Comparison of ENCODE assay signal across 9 cellular contexts in genomic region chr17:12180644-12181261, GRCh38.
A peak's percentile ranks its signal among the peaks of the same experiment; 100 is the strongest.
DNase-seq lines count a peak whose midpoint lies in the region; ATAC-seq and TF ChIP-seq lines count a peak whose summit lies in the region.
"Had no signal": no experiment of that assay in that cellular context is flagged by ENCODE, and none has a peak within 500 bp of the region (broad histone marks: within the 10 kb centered on the region; RNA-seq: fewer than 3 reads in every experiment).

No MANE protein-coding gene starts in this region.

- 12 to 14% methylated on average over 7 of the region's 7 CpGs for WGBS in tibial nerve, 2 donors

- H3K4me3 ChIP-seq in AG10803 (ENCODE audit: low read length) (no peak overlapping the region), tibial nerve (no peak overlapping the region)

- no peak overlapping the region for H3K27ac ChIP-seq in tibial nerve

- H3K9me3 ChIP-seq in tibial nerve = no peaks in the 10 kb centered on the region

- TF ChIP-seq EP300 in tibial nerve (IDR thresholded peaks at IDR 0.05) = no peak

- in situ Hi-C loops in T47D (cut with HindIII; ENCODE audit: low pct_unique_long_range_greater_than_20kb, low sequenced_read_pairs) = no loop called here

- TF ChIP-seq POLR2A in tibial nerve (IDR thresholded peaks at IDR 0.05) = no peak

- TF ChIP-seq CTCF in AG10803 (conservative IDR thresholded peaks at IDR 0.05; ENCODE audit: low read length) (peak; percentile 85), GM12873 (IDR thresholded peaks at IDR 0.05; ENCODE audit: insufficient read depth, low read depth, low read length, missing control alignments) (peak; percentile 67), tibial nerve (IDR thresholded peaks at IDR 0.05) (peak; percentile 42 to 54 (median 49))

- no peak for ATAC-seq in GM18502 (IDR thresholded peaks at IDR 0.05; ENCODE audit: poor library complexity, unreplicated experiment)

- DNase-seq in AG10803 (ENCODE audit: low read depth) (peak; percentile 57), NCI-H82 (lab: John Stamatoyannopoulos, UW) (peak; percentile 70), T47D (ENCODE audit: low read depth in 1 of 2, low spot score in 1 of 2) (peak; percentile 3 to 64), kidney tubule cell (ENCODE audit: low spot score) (peak; percentile 50), tibial nerve (ENCODE audit: low spot score in 2 of 2) (peak in 1 of 2 donors; percentile 40)
- DNase-seq in activated CD8-positive, alpha-beta memory T cell treated with anti-CD3 and anti-CD28 coated beads for 24 hours = no peak
- DNase-seq: naive B cell had no signal

- H3K36me3 ChIP-seq in tibial nerve = no peaks in the 10 kb centered on the region

- H3K27me3 ChIP-seq in tibial nerve = no peaks in the 10 kb centered on the region

- H3K4me1 ChIP-seq in tibial nerve = no peaks in the 10 kb centered on the region
